7 cellular contexts compared by ENCODE assay signal in genomic region chr16:57802635-57803412, GRCh38. TPM values are rescaled to one million over a fixed set of nuclear protein-coding genes. Genes with fewer than 3 reads are reported as not detected.
A peak's percentile ranks its signal among the peaks of the same experiment; 100 is the strongest.
DNase-seq lines count a peak whose midpoint lies in the region; ATAC-seq and TF ChIP-seq lines count a peak whose summit lies in the region.

No MANE protein-coding gene starts in this region.

- peak overlapping the region; percentile 86 to 94 for H3K4me3 Mint-ChIP-seq in H9
- peak overlapping the region; percentile 90 for H3K4me3 Mint-ChIP-seq in natural killer cell treated with Interleukin-12 subunit alpha and Interleukin-12 subunit beta and Interleukin-15 and Interleukin-18, amount 100 ng/mL, for 72 hours

- intact Hi-C loops in esophagus squamous epithelium (cut with DNase I), result no loop called here

- peaks cover 4% of the 10 kb centered on the region for H3K23me2 ChIP-seq in H9 (ENCODE audit: insufficient read length, low read depth, low read length, poor library complexity, severe bottlenecking)

- H3K79me1 ChIP-seq in H9 (ENCODE audit: insufficient read depth, low read depth, low read length, poor library complexity, severe bottlenecking), result no peaks in the 10 kb centered on the region

- no peaks in the 10 kb centered on the region for H3K79me2 ChIP-seq in H9 (ENCODE audit: insufficient read depth, low read length)

- DNase-seq in H9 (peak; percentile 67), esophagus squamous epithelium (lab: John Stamatoyannopoulos, UW) (no peak), KG1 (lab: John Stamatoyannopoulos, UW) (no peak)
- DNase-seq in natural killer cell treated with Interleukin-12 subunit alpha and Interleukin-12 subunit beta and Interleukin-15 and Interleukin-18, amount 100 ng/mL, for 72 hours (ENCODE audit: low spot score), result no peak
- no peak for DNase-seq in activated CD4-positive, alpha-beta T cell treated with anti-CD3 and anti-CD28 coated beads for 1 hour

- no peak overlapping the region for H2BK15ac ChIP-seq in H9 (ENCODE audit: low read depth, low read length)

- WGBS in H9 (ENCODE audit: extremely low coverage, insufficient read length, low lambda C conversion rate), result no CpG with 5 or more reads among the region's 35 CpGs
- WGBS in esophagus squamous epithelium, 2 donors, result 13 to 16% methylated on average over 24 to 26 of the region's 35 CpGs

- TF ChIP-seq CTCF in H9 (conservative IDR thresholded peaks at IDR 0.05), result no peak
- no peak for TF ChIP-seq CTCF in esophagus squamous epithelium (IDR thresholded peaks at IDR 0.05)

- no peak overlapping the region for H3K18ac ChIP-seq in H9 (ENCODE audit: insufficient read length, low read depth, low read length)

- H3K14ac ChIP-seq in H9 (ENCODE audit: insufficient read depth, low read length), result 0 out of 2 replicates have a peak overlapping the region, but pooled peaks have one; percentile 25

- no peak overlapping the region for H3T11ph ChIP-seq in H9 (ENCODE audit: low read length)

- no peak overlapping the region for H2BK5ac ChIP-seq in H9 (ENCODE audit: insufficient read length, low read length)

- H3K56ac ChIP-seq in H9 (ENCODE audit: insufficient read length, low read depth, low read length), result no peak overlapping the region

- H3K36me3 ChIP-seq in esophagus squamous epithelium, result no peaks in the 10 kb centered on the region

- H2AK5ac ChIP-seq in H9 (ENCODE audit: insufficient read length, low read length), result no peak overlapping the region

- peak overlapping the region; percentile 1 for H4K5ac ChIP-seq in H9 (ENCODE audit: insufficient read length, low read depth, low read length)

- no peak overlapping the region for H2BK20ac ChIP-seq in H9 (ENCODE audit: low read depth, low read length, poor library complexity, severe bottlenecking)

- no peak overlapping the region for H2BK12ac ChIP-seq in H9 (ENCODE audit: insufficient read length, low read depth, low read length)

- H4K91ac ChIP-seq in H9 (ENCODE audit: insufficient read length, low read depth, low read length), result no peak overlapping the region

- no peaks in the 10 kb centered on the region for H4K20me1 ChIP-seq in H9 (ENCODE audit: control insufficient read depth, insufficient read depth, insufficient read length)

- peaks cover 43% of the 10 kb centered on the region for H3K27me3 Mint-ChIP-seq in H9 (ENCODE audit: low read depth)
- no peaks in the 10 kb centered on the region for H3K27me3 Mint-ChIP-seq in natural killer cell treated with Interleukin-12 subunit alpha and Interleukin-12 subunit beta and Interleukin-15 and Interleukin-18, amount 100 ng/mL, for 72 hours

- H3K27ac ChIP-seq in H9 (ENCODE audit: insufficient read length, low read depth, low read length), result no peak overlapping the region
- H3K27ac ChIP-seq in esophagus squamous epithelium, result peak overlapping the region; percentile 68 to 90 (median 81)

- H3K9me3 ChIP-seq in H9 (ENCODE audit: control insufficient read depth, low read depth, low read length), result no peaks in the 10 kb centered on the region
- H3K9me3 ChIP-seq in esophagus squamous epithelium, result no peaks in the 10 kb centered on the region

- no peak overlapping the region for H4K8ac ChIP-seq in H9 (replicated peaks; ENCODE audit: insufficient read length, low read depth, low read length)

- H3K4me1 Mint-ChIP-seq in H9, result peaks cover 42 to 45% of the 10 kb centered on the region in 2 experiments
- peaks cover 33 to 36% of the 10 kb centered on the region in 2 donors for H3K4me1 Mint-ChIP-seq in natural killer cell treated with Interleukin-12 subunit alpha and Interleukin-12 subunit beta and Interleukin-15 and Interleukin-18, amount 100 ng/mL, for 72 hours (ENCODE audit: low read depth in 2 of 2)

- H3K36me3 Mint-ChIP-seq in H9 (ENCODE audit: insufficient read depth in 1 of 3, low read depth in 3 of 3), result no peaks in the 10 kb centered on the region
- H3K36me3 Mint-ChIP-seq in natural killer cell treated with Interleukin-12 subunit alpha and Interleukin-12 subunit beta and Interleukin-15 and Interleukin-18, amount 100 ng/mL, for 72 hours, result no peaks in the 10 kb centered on the region

- ATAC-seq in SK-N-SH treated with all-trans-retinoic acid at 6 μM for 48 hours, result peak; percentile 15; the same call in 2 of the 3 replicates
- ATAC-seq in natural killer cell treated with Interleukin-12 subunit alpha and Interleukin-12 subunit beta and Interleukin-15 and Interleukin-18, amount 100 ng/mL, for 72 hours, result peak in 1 of 2 donors; percentile 7
- ATAC-seq in HG03460 (IDR thresholded peaks at IDR 0.05; ENCODE audit: unreplicated experiment), result no peak

- H3K4me1 ChIP-seq in H9 (ENCODE audit: insufficient read depth, low read length) (peaks cover 15% of the 10 kb centered on the region; the same call in 1 of the 2 replicates), esophagus squamous epithelium (peaks cover 35 to 79% (median 45%) of the 10 kb centered on the region in 3 donors)

- H3K4ac ChIP-seq in H9 (ENCODE audit: low read depth, low read length), result no peak overlapping the region

- H3K9me3 Mint-ChIP-seq in H9, result no peaks in the 10 kb centered on the region; a peak in 1 of 5 replicates
- no peaks in the 10 kb centered on the region for H3K9me3 Mint-ChIP-seq in natural killer cell treated with Interleukin-12 subunit alpha and Interleukin-12 subunit beta and Interleukin-15 and Interleukin-18, amount 100 ng/mL, for 72 hours

- H3K27me3 ChIP-seq in H9 (ENCODE audit: insufficient read depth, low read length) (no peaks in the 10 kb centered on the region; the same call in 1 of the 2 replicates), esophagus squamous epithelium (no peaks in the 10 kb centered on the region)

- peak overlapping the region; percentile 42 for H3K4me2 ChIP-seq in H9 (ENCODE audit: insufficient read depth, insufficient read length, low read length)

- H2AFZ ChIP-seq in H9 (ENCODE audit: low read length), result no peak overlapping the region

- H3K27ac Mint-ChIP-seq in H9, result peak overlapping the region in 1 of 3 experiments; percentile 46; a peak in 3 of 7 replicates
- H3K27ac Mint-ChIP-seq in natural killer cell treated with Interleukin-12 subunit alpha and Interleukin-12 subunit beta and Interleukin-15 and Interleukin-18, amount 100 ng/mL, for 72 hours, result peak overlapping the region; percentile 59 to 69

- H3K9ac ChIP-seq in H9 (ENCODE audit: extremely low read depth, insufficient read length, low read length), result no peak overlapping the region

- H3K23ac ChIP-seq in H9 (ENCODE audit: insufficient read length, low read depth, low read length), result no peak overlapping the region

- no peak for TF ChIP-seq POLR2A in esophagus squamous epithelium (IDR thresholded peaks at IDR 0.05)

- no peak overlapping the region for H2BK120ac ChIP-seq in H9 (ENCODE audit: low read depth, low read length, poor library complexity, severe bottlenecking)

- peak overlapping the region; percentile 38 to 71 (median 58) for H3K4me3 ChIP-seq in esophagus squamous epithelium

TF ChIP-seq in SK-N-SH treated with all-trans-retinoic acid at 6 μM for 48 hours, 23 proteins besides CTCF, POLR2A, EP300 and RAD21 (continues in another document):
- TF ChIP-seq PATZ1 (CRISPR knock-in tag; IDR thresholded peaks at IDR 0.05; ENCODE audit: borderline replicate concordance) (no peak), ZFP3 (CRISPR knock-in tag; IDR thresholded peaks at IDR 0.05) (no peak), ESRRG (CRISPR knock-in tag; IDR thresholded peaks at IDR 0.05) (no peak), ARNTL (CRISPR knock-in tag; IDR thresholded peaks at IDR 0.05; ENCODE audit: borderline replicate concordance, low read depth) (no peak), TOX (CRISPR knock-in tag; IDR thresholded peaks at IDR 0.05; ENCODE audit: borderline replicate concordance) (no peak), CSRNP3 (CRISPR knock-in tag; IDR thresholded peaks at IDR 0.05) (no peak), CREB5 (CRISPR knock-in tag; IDR thresholded peaks at IDR 0.05; ENCODE audit: low read depth) (no peak)

RNA-seq across cellular contexts. Expression of gene KIFC3, which starts 0.5 kb away (rescaled TPM):
- total RNA-seq in H9 (2021), result 3.5 and 5.0 TPM in 2 replicates
- 10 to 100 TPM; 14.8 to 72.4 (median 43.5) TPM for total RNA-seq in esophagus squamous epithelium
- 10 to 100 TPM in 1 of 2 donors, 1 to 10 TPM in 1; 2.5 to 10.0 TPM for total RNA-seq in natural killer cell treated with Interleukin-12 subunit alpha and Interleukin-12 subunit beta and Interleukin-15 and Interleukin-18, amount 100 ng/mL, for 72 hours
